In the genomic region with DNA sequence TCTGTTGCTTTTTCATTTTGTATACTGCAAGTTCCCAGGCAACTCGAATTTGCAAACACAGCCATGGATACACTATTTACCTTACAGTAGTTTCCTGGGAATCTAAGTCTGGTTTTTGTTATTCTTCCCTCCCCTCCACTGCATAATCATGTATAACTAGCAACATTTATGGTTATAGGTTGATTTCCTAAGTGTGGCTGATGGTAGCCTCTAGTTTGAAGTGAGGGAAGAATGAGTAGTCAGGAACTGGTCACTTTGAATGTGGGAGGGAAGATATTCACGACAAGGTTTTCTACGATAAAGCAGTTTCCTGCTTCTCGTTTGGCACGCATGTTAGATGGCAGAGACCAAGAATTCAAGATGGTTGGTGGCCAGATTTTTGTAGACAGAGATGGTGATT, we compare ENCODE assay signal across 14 cellular contexts. TPM values are rescaled to one million over a fixed set of nuclear protein-coding genes. Genes with fewer than 3 reads are reported as not detected.
A peak's percentile ranks its signal among the peaks of the same experiment; 100 is the strongest.
DNase-seq lines count a peak whose midpoint lies in the region; ATAC-seq and TF ChIP-seq lines count a peak whose summit lies in the region.
"Had no signal": no experiment of that assay in that cellular context is flagged by ENCODE, and none has a peak within 500 bp of the region (broad histone marks: within the 10 kb centered on the region; RNA-seq: fewer than 3 reads in every experiment).

A gene with protein sequence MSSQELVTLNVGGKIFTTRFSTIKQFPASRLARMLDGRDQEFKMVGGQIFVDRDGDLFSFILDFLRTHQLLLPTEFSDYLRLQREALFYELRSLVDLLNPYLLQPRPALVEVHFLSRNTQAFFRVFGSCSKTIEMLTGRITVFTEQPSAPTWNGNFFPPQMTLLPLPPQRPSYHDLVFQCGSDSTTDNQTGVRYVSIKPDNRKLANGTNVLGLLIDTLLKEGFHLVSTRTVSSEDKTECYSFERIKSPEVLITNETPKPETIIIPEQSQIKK (plus strand): TSS at position 182 of the 400 bp plus-strand sequence. CDS start 50 bp downstream, at position 232.

- H3K4me1 ChIP-seq in HUES64 (ENCODE audit: insufficient read depth, low read length), result peaks cover 25% of the 10 kb centered on the region
- H3K4me1 ChIP-seq in mesodermal cell (ENCODE audit: control insufficient read depth, insufficient read depth, low read length, poor library complexity, severe bottlenecking), result peaks cover 3% of the 10 kb centered on the region

- H3K4me3 ChIP-seq in HUES64 (ENCODE audit: low read length) (no peak within 1 kb of the TSS), dorsolateral prefrontal cortex (peak within 1 kb of the TSS in 1 of 59 donors; percentile 6), mesodermal cell (ENCODE audit: extremely low read depth, insufficient read depth, low read length, poor library complexity, severe bottlenecking) (no peak within 1 kb of the TSS)

- H3K9me3 ChIP-seq in HUES64 (ENCODE audit: insufficient read depth, low read depth, low read length), result no peaks in the 10 kb centered on the region
- H3K9me3 ChIP-seq in mesodermal cell (ENCODE audit: control insufficient read depth, low read length), result no peaks in the 10 kb centered on the region

- WGBS in HUES64, result 62% methylated on average over 5 of the region's 5 CpGs
- WGBS in mesodermal cell (ENCODE audit: insufficient coverage in 2 of 2), 2 experiments, result 65 to 87% methylated on average over 3 to 5 of the region's 5 CpGs

- ATAC-seq in GM21717 (IDR thresholded peaks at IDR 0.05; ENCODE audit: unreplicated experiment) (no peak), GM19455 (IDR thresholded peaks at IDR 0.05; ENCODE audit: unreplicated experiment) (no peak), HG03565 (IDR thresholded peaks at IDR 0.05; ENCODE audit: unreplicated experiment) (no peak)
- ATAC-seq: activated naive CD8-positive, alpha-beta T cell treated with anti-CD3 and anti-CD28 coated beads, Interleukin-2, amount 50 U/mL, for 24 hours; sciatic nerve; stimulated activated naive B cell treated with anti-CD40 and anti-IgM and Interleukin-4, amounts not matched to agents 10 μg/mL and 1 μg/mL and 100 μg/mL, for 72 hours had no signal

- peaks cover 39% of the 10 kb centered on the region for H3K36me3 ChIP-seq in HUES64 (ENCODE audit: insufficient read depth, low read length)
- H3K36me3 ChIP-seq in mesodermal cell (ENCODE audit: control insufficient read depth, insufficient read depth, low read length), result peaks cover 54% of the 10 kb centered on the region

- H3K27me3 ChIP-seq in HUES64 (ENCODE audit: insufficient read depth, low read length) (no peaks in the 10 kb centered on the region), dorsolateral prefrontal cortex (no peaks in the 10 kb centered on the region)

- DNase-seq in AG08395 (ENCODE audit: low spot score) (peak; percentile 20), dorsolateral prefrontal cortex (no peak), HPDE6-E6E7 (ENCODE audit: extremely low spot score) (no peak)
- DNase-seq: activated naive CD8-positive, alpha-beta T cell treated with anti-CD3 and anti-CD28 coated beads, Interleukin-2, amount 50 U/mL, for 24 hours; C1 segment of cervical spinal cord; H7; stimulated activated naive B cell treated with anti-CD40 and anti-IgM and Interleukin-4, amounts not matched to agents 10 μg/mL and 1 μg/mL and 100 μg/mL, for 72 hours; T-helper 9 cell had no signal

- intact Hi-C loops in dorsolateral prefrontal cortex (cut with DNase I), result no loop called here

- TF ChIP-seq CTCF in dorsolateral prefrontal cortex (IDR thresholded peaks at IDR 0.05 in 54 of 56, conservative IDR thresholded peaks at IDR 0.05 in 2 of 56; ENCODE audit: low read depth in 1 of 56, partially characterized antibody in 56 of 56), result no peak

- H3K27ac ChIP-seq in HUES64 (ENCODE audit: low read depth, low read length) (peak within 1 kb of the TSS; percentile 88), dorsolateral prefrontal cortex (peak within 1 kb of the TSS in 48 of 59 donors; percentile 0 to 97 (median 51)), mesodermal cell (ENCODE audit: low read depth, low read length, severe bottlenecking) (peak within 1 kb of the TSS; percentile 43)

- H3K9ac ChIP-seq in HUES64 (ENCODE audit: low read depth, low read length), result no peak within 1 kb of the TSS

RNA-seq across cellular contexts. Expression of the gene that starts here (rescaled TPM):
- polyA plus RNA-seq in HUES64 (2013, experiment 1 of 2), result 1.1 TPM
- not detected for polyA plus RNA-seq in HUES64 (2013, experiment 2 of 2)
- total RNA-seq in dorsolateral prefrontal cortex, result 1 to 10 TPM in 20 of 120 experiments, under 1 TPM in 48, not detected in 52; 0.32 to 3.0 (median 0.76) TPM
- 0.70 TPM for polyA plus RNA-seq in mesodermal cell (2013, experiment 1 of 2)
- 0.66 TPM for polyA plus RNA-seq in mesodermal cell (2013, experiment 2 of 2)
